26 cellular contexts compared by ENCODE assay signal in genomic region chr2:7693246-7694065, GRCh38.
DNase-seq lines count a peak whose midpoint lies in the region; ATAC-seq and TF ChIP-seq lines count a peak whose summit lies in the region.
"Had no signal": no experiment of that assay in that cellular context is flagged by ENCODE, and none has a peak within 500 bp of the region (broad histone marks: within the 10 kb centered on the region; RNA-seq: fewer than 3 reads in every experiment).

No MANE protein-coding gene starts in this region.

- H4K12ac ChIP-seq in trophoblast cell (ENCODE audit: low read depth, low read length) = no peak overlapping the region

- peaks cover 2% of the 10 kb centered on the region for H3K9me3 Mint-ChIP-seq in activated T-cell treated with anti-CD3 and anti-CD28 coated beads, Interleukin-2, amount 50 U/mL, for 24 hours
- H3K9me3 Mint-ChIP-seq in activated naive CD8-positive, alpha-beta T cell treated with anti-CD3 and anti-CD28 coated beads, Interleukin-2, amount 50 U/mL, for 24 hours = peaks cover 3% of the 10 kb centered on the region
- H3K9me3 Mint-ChIP-seq: effector memory CD8-positive, alpha-beta T cell; GM23338; mesothelial cell of epicardium; nephron had no signal

- H2BK120ac ChIP-seq in trophoblast cell (ENCODE audit: insufficient read depth, low read length, poor library complexity) = no peak overlapping the region

- H3K4me1 ChIP-seq in trophoblast cell (ENCODE audit: control insufficient read depth in 1 of 2, insufficient read depth in 2 of 2, low read length in 2 of 2) = no peaks in the 10 kb centered on the region
- H3K4me1 ChIP-seq: Caco-2, colonic mucosa, esophagus squamous epithelium, gastroesophageal sphincter, left ventricle myocardium inferior, right lobe of liver, SJCRH30, transverse colon had no signal

- no peak overlapping the region for H3K4me2 ChIP-seq in trophoblast cell (ENCODE audit: low read length)
- H3K4me2 ChIP-seq: A549, GM23338 had no signal

- H3K27me3 Mint-ChIP-seq in activated T-cell treated with anti-CD3 and anti-CD28 coated beads, Interleukin-2, amount 50 U/mL, for 24 hours = no peaks in the 10 kb centered on the region
- H3K27me3 Mint-ChIP-seq in activated naive CD8-positive, alpha-beta T cell treated with anti-CD3 and anti-CD28 coated beads, Interleukin-2, amount 50 U/mL, for 24 hours = no peaks in the 10 kb centered on the region

- no peak overlapping the region for H2BK5ac ChIP-seq in trophoblast cell (ENCODE audit: low read depth, low read length, poor library complexity)

- no peak overlapping the region for H2AFZ ChIP-seq in trophoblast cell (ENCODE audit: insufficient read depth, low read length, poor library complexity)

- H3K79me1 ChIP-seq in trophoblast cell (ENCODE audit: low read length) = no peaks in the 10 kb centered on the region

- H2AK5ac ChIP-seq in trophoblast cell (ENCODE audit: low read length) = no peak overlapping the region

- no peaks in the 10 kb centered on the region for H3K36me3 Mint-ChIP-seq in activated T-cell treated with anti-CD3 and anti-CD28 coated beads, Interleukin-2, amount 50 U/mL, for 24 hours (ENCODE audit: low read depth)
- no peaks in the 10 kb centered on the region for H3K36me3 Mint-ChIP-seq in activated naive CD8-positive, alpha-beta T cell treated with anti-CD3 and anti-CD28 coated beads, Interleukin-2, amount 50 U/mL, for 24 hours (ENCODE audit: low read depth)
- H3K36me3 Mint-ChIP-seq: mesothelial cell of epicardium had no signal

- H3K9me3 ChIP-seq in trophoblast cell (ENCODE audit: insufficient read depth, low read depth, low read length) = no peaks in the 10 kb centered on the region
- H3K9me3 ChIP-seq: A549, Caco-2, colonic mucosa, esophagus squamous epithelium, gastroesophageal sphincter, left ventricle myocardium inferior, MG63, right lobe of liver, SJCRH30, transverse colon had no signal

- no peak overlapping the region for H4K8ac ChIP-seq in trophoblast cell (ENCODE audit: low read depth, low read length)

- no peak for DNase-seq in activated T-cell treated with anti-CD3 and anti-CD28 coated beads, Interleukin-2, amount 50 U/mL, for 24 hours
- no peak for DNase-seq in activated T-cell treated with anti-CD3 and anti-CD28 coated beads for 4 hours
- DNase-seq in RWPE1 (ENCODE audit: low spot score) = no peak
- DNase-seq in activated naive CD8-positive, alpha-beta T cell treated with anti-CD3 and anti-CD28 coated beads, Interleukin-2, amount 50 U/mL, for 24 hours = no peak
- peak; percentile 22 to 49 for DNase-seq in trophoblast cell
- no peak for DNase-seq in stimulated activated CD8-positive, alpha-beta memory T cell treated with anti-CD3 and anti-CD28 coated beads, Interleukin-4, amount 100 ng/mL, for 48 hours
- no peak for DNase-seq in NCI-H345 treated with DMSO at 0.1 percent for 48 hours (lab: John Stamatoyannopoulos, UW; ENCODE audit: unreplicated experiment)
- DNase-seq: activated gamma-delta T cell; Caco-2; colonic mucosa; effector memory CD8-positive, alpha-beta T cell; esophagus squamous epithelium; GF-D8; hypothalamus; right lobe of liver; SJCRH30; transverse colon had no signal

- POLR2A ChIA-PET in RWPE1 (lab: Yijun Ruan, JAX; ENCODE audit: low non-redundant PET) = no interaction called here

- no peak for TF ChIP-seq CTCF in RWPE1 (conservative IDR thresholded peaks at IDR 0.05; ENCODE audit: low read depth)

- H3K4me1 Mint-ChIP-seq in activated T-cell treated with anti-CD3 and anti-CD28 coated beads, Interleukin-2, amount 50 U/mL, for 24 hours (ENCODE audit: low read depth) = peaks cover 40% of the 10 kb centered on the region
- H3K4me1 Mint-ChIP-seq in activated naive CD8-positive, alpha-beta T cell treated with anti-CD3 and anti-CD28 coated beads, Interleukin-2, amount 50 U/mL, for 24 hours = peaks cover 40% of the 10 kb centered on the region
- H3K4me1 Mint-ChIP-seq: nephron had no signal

- H4K91ac ChIP-seq in trophoblast cell (ENCODE audit: low read depth, low read length) = no peak overlapping the region

- H3K23ac ChIP-seq in trophoblast cell (ENCODE audit: low read length) = no peak overlapping the region

- H3K27ac Mint-ChIP-seq in activated T-cell treated with anti-CD3 and anti-CD28 coated beads, Interleukin-2, amount 50 U/mL, for 24 hours = peak overlapping the region; percentile 78
- peak overlapping the region; percentile 20 for H3K27ac Mint-ChIP-seq in activated naive CD8-positive, alpha-beta T cell treated with anti-CD3 and anti-CD28 coated beads, Interleukin-2, amount 50 U/mL, for 24 hours
- H3K27ac Mint-ChIP-seq: GM23338, mesothelial cell of epicardium, nephron had no signal

- H3K27me3 ChIP-seq in trophoblast cell (ENCODE audit: insufficient read depth, low read length) = no peaks in the 10 kb centered on the region
- H3K27me3 ChIP-seq: colonic mucosa, esophagus squamous epithelium, gastroesophageal sphincter, MG63, right lobe of liver, SJCRH30, transverse colon had no signal

- no peak overlapping the region for H3K14ac ChIP-seq in trophoblast cell (ENCODE audit: low read length)

- H3K27ac ChIP-seq in RWPE1 (peak overlapping the region; percentile 64), trophoblast cell (ENCODE audit: low read depth, low read length) (no peak overlapping the region)
- H3K27ac ChIP-seq: colonic mucosa, esophagus squamous epithelium, gastroesophageal sphincter, left ventricle myocardium inferior, right lobe of liver, SJCRH30, transverse colon had no signal

- H3K4ac ChIP-seq in trophoblast cell (ENCODE audit: low read depth, low read length) = no peak overlapping the region

- no peaks in the 10 kb centered on the region for H3K36me3 ChIP-seq in trophoblast cell (ENCODE audit: control insufficient read depth in 1 of 2, insufficient read depth in 2 of 2, low read length in 2 of 2)
- H3K36me3 ChIP-seq: colonic mucosa, esophagus squamous epithelium, gastroesophageal sphincter, left ventricle myocardium inferior, MG63, right lobe of liver, SJCRH30, transverse colon had no signal

- no peak overlapping the region for H2BK12ac ChIP-seq in trophoblast cell (ENCODE audit: low read length)

- no peak overlapping the region for H3K4me3 ChIP-seq in trophoblast cell (ENCODE audit: low read depth, low read length)
- H3K4me3 ChIP-seq: A549, colonic mucosa, esophagus squamous epithelium, gastroesophageal sphincter, GM23338, left ventricle myocardium inferior, MG63, right lobe of liver, SJCRH30, transverse colon had no signal

- H3K4me3 Mint-ChIP-seq in activated T-cell treated with anti-CD3 and anti-CD28 coated beads, Interleukin-2, amount 50 U/mL, for 24 hours = no peak overlapping the region
- H3K4me3 Mint-ChIP-seq in activated naive CD8-positive, alpha-beta T cell treated with anti-CD3 and anti-CD28 coated beads, Interleukin-2, amount 50 U/mL, for 24 hours = no peak overlapping the region
- H3K4me3 Mint-ChIP-seq: effector memory CD8-positive, alpha-beta T cell; GM23338; mesothelial cell of epicardium; nephron had no signal

- no peak overlapping the region for H3K9ac ChIP-seq in trophoblast cell (ENCODE audit: low read length)

- no peak for ATAC-seq in activated naive CD8-positive, alpha-beta T cell treated with anti-CD3 and anti-CD28 coated beads, Interleukin-2, amount 50 U/mL, for 24 hours
- ATAC-seq in HG03045 (IDR thresholded peaks at IDR 0.05; ENCODE audit: unreplicated experiment) = no peak
- ATAC-seq: effector memory CD8-positive, alpha-beta T cell; GM23338; Panc1; right lobe of liver had no signal

- H3K79me2 ChIP-seq in trophoblast cell (ENCODE audit: control insufficient read depth, insufficient read depth, low read length, poor library complexity) = no peaks in the 10 kb centered on the region

- no peak overlapping the region for H3K18ac ChIP-seq in trophoblast cell (ENCODE audit: low read length)

- WGBS in trophoblast cell (ENCODE audit: extremely low coverage, insufficient coverage, insufficient read length) = no CpG with 5 or more reads among the region's 9 CpGs

- CTCF ChIA-PET in RWPE1 (lab: Yijun Ruan, JAX) = no interaction called here

Comparison
In these comparisons a context has a peak if more than half of its experiments do, and no peak if none do; other contexts are left out.
1. DNase-seq: peak in trophoblast cell (2 of 2); none in activated T-cell treated with anti-CD3 and anti-CD28 coated beads, Interleukin-2, amount 50 U/mL, for 24 hours (single experiment), activated T-cell treated with anti-CD3 and anti-CD28 coated beads for 4 hours (single experiment), RWPE1 (single experiment), activated naive CD8-positive, alpha-beta T cell treated with anti-CD3 and anti-CD28 coated beads, Interleukin-2, amount 50 U/mL, for 24 hours (single experiment), stimulated activated CD8-positive, alpha-beta memory T cell treated with anti-CD3 and anti-CD28 coated beads, Interleukin-4, amount 100 ng/mL, for 48 hours (single experiment) and NCI-H345 treated with DMSO at 0.1 percent for 48 hours (single experiment).